ENCODE assay signal across 1 cellular context in genomic region chr10:5829267-5829666, GRCh38.
TF ChIP-seq lines count a peak whose summit lies in the region.

No MANE protein-coding gene starts in this region.

TF ChIP-seq in K562, 482 proteins besides CTCF, POLR2A, EP300 and RAD21 (continued from another document):
- TF ChIP-seq L3MBTL2 (IDR thresholded peaks at IDR 0.05) (peak; percentile 86), RCOR1 (IDR thresholded peaks at IDR 0.05; ENCODE audit: borderline replicate concordance in 1 of 2, low read depth in 2 of 2, low read length in 2 of 2) (0 out of 4 replicates have a peak, but pooled peaks of 1 of the 2 experiments have one; percentile 24), ZNF740 (CRISPR knock-in tag; IDR thresholded peaks at IDR 0.05) (no peak), ZNF740 (tag; IDR thresholded peaks at IDR 0.05) (0 out of 4 replicates have a peak, but pooled peaks of 1 of the 2 experiments have one; percentile 20), MXD1 (CRISPR knock-in tag; IDR thresholded peaks at IDR 0.05; ENCODE audit: borderline replicate concordance, poor library complexity, severe bottlenecking) (no peak), ARNT (IDR thresholded peaks at IDR 0.05) (no peak), ATF7 (IDR thresholded peaks at IDR 0.05) (peak; percentile 45; the same call in 1 of the 2 replicates), SRSF7 (optimal IDR thresholded peaks at IDR 0.05; ENCODE audit: low read depth, low read length) (no peak), REST (CRISPR knock-in tag; IDR thresholded peaks at IDR 0.05; ENCODE audit: low read depth) (no peak), ZNF589 (CRISPR knock-in tag; IDR thresholded peaks at IDR 0.05; ENCODE audit: low read depth) (no peak), FOXA3 (CRISPR knock-in tag; conservative IDR thresholded peaks at IDR 0.05 in 1 of 2, IDR thresholded peaks at IDR 0.05 in 1 of 2) (0 out of 4 replicates have a peak, but pooled peaks of 1 of the 2 experiments have one; percentile 31), RB1 (IDR thresholded peaks at IDR 0.05; ENCODE audit: low read depth) (no peak), MTA3 (IDR thresholded peaks at IDR 0.05; ENCODE audit: borderline replicate concordance) (peak; percentile 74), MCM7 (IDR thresholded peaks at IDR 0.05) (no peak), EHMT2 (IDR thresholded peaks at IDR 0.05) (peak; percentile 42; the same call in 1 of the 2 replicates), MBD2 (IDR thresholded peaks at IDR 0.05; ENCODE audit: borderline replicate concordance, low read depth) (0 out of 2 replicates have a peak, but pooled peaks have one; percentile 37), E2F3 (CRISPR knock-in tag; IDR thresholded peaks at IDR 0.05) (no peak), NCOA4 (IDR thresholded peaks at IDR 0.05; ENCODE audit: partially characterized antibody) (no peak), TRIM28 (IDR thresholded peaks at IDR 0.05) (no peak), MYBL2 (IDR thresholded peaks at IDR 0.05; ENCODE audit: low read depth) (peak; percentile 56; the same call in 1 of the 2 replicates), MYBL2 (CRISPR knock-in tag; IDR thresholded peaks at IDR 0.05; ENCODE audit: borderline replicate concordance) (no peak), TEAD4 (IDR thresholded peaks at IDR 0.05; ENCODE audit: low read length) (peak; percentile 74), TEAD4 (CRISPR knock-in tag; IDR thresholded peaks at IDR 0.05; ENCODE audit: borderline replicate concordance) (no peak), NBN (IDR thresholded peaks at IDR 0.05; ENCODE audit: low read depth) (0 out of 2 replicates have a peak, but pooled peaks have one; percentile 34), NCOA1 (IDR thresholded peaks at IDR 0.05; ENCODE audit: low read depth) (no peak), SMARCE1 (IDR thresholded peaks at IDR 0.05) (peak; percentile 22; the same call in 1 of the 2 replicates), KAT8 (IDR thresholded peaks at IDR 0.05; ENCODE audit: low read depth) (no peak), SMC3 (conservative IDR thresholded peaks at IDR 0.05; ENCODE audit: insufficient read depth, low read depth, low read length) (no peak), SOX6 (IDR thresholded peaks at IDR 0.05) (0 out of 2 replicates have a peak, but pooled peaks have one; percentile 19)
